Comparison of ENCODE assay signal across 16 cellular contexts in genomic region chr1:104467590-104467989, GRCh38.
A peak's percentile ranks its signal among the peaks of the same experiment; 100 is the strongest.
DNase-seq lines count a peak whose midpoint lies in the region; ATAC-seq, FAIRE-seq and TF ChIP-seq lines count a peak whose summit lies in the region.
"Had no signal": no experiment of that assay in that cellular context is flagged by ENCODE, and none has a peak within 500 bp of the region (broad histone marks: within the 10 kb centered on the region; RNA-seq: fewer than 3 reads in every experiment).

No MANE protein-coding gene starts in this region.

- in situ Hi-C loops in GM12878 (cut with MboI): no loop called here

- TF ChIP-seq CTCF in GM12878 (IDR thresholded peaks at IDR 0.05 in 2 of 3, conservative IDR thresholded peaks at IDR 0.05 in 1 of 3; ENCODE audit: control insufficient read depth in 2 of 3, extremely low read depth in 1 of 3, insufficient read depth in 1 of 3, low read depth in 3 of 3, low read length in 3 of 3) (no peak), PC-3 (conservative IDR thresholded peaks at IDR 0.05; ENCODE audit: low read depth, low read length) (no peak)

- RAD21 ChIA-PET in GM12878 (lab: Charles Lee; ENCODE audit: unreplicated experiment): no interaction called here

- POLR2A ChIA-PET in GM12878 (lab: Charles Lee): no interaction called here
- POLR2A ChIA-PET in PC-3 (lab: Charles Lee; ENCODE audit: unreplicated experiment): no interaction called here

- H3K79me2 ChIP-seq in GM12878 (ENCODE audit: control insufficient read depth, insufficient read depth, low read length) (no peaks in the 10 kb centered on the region), PC-3 (ENCODE audit: low read length) (no peaks in the 10 kb centered on the region)
- H3K79me2 ChIP-seq: parathyroid adenoma had no signal

- BruUV-seq in GM12878 (replicated peaks; lab: Mats Ljungman, UMichigan) (no TSS peak), PC-3 (replicated peaks; lab: Mats Ljungman, UMichigan) (no TSS peak)

- FAIRE-seq in GM12878 (lab: Jason Lieb, UNC): no peak

- SMC1A ChIA-PET in GM12878 (lab: Charles Lee; ENCODE audit: uncharacterized antibody, unreplicated experiment): no interaction called here

- no peak overlapping the region for H3K4me3 ChIP-seq in GM12878
- H3K4me3 ChIP-seq in PC-3 (ENCODE audit: low read length): no peak overlapping the region

- CTCF ChIA-PET in GM12878 (lab: Yijun Ruan, JAX) (no interaction called here), PC-3 (lab: Charles Lee) (no interaction called here)

- H3K27me3 ChIP-seq in GM12878 (replicated peaks in 1 of 2; ENCODE audit: control insufficient read depth in 2 of 2, insufficient read depth in 2 of 2, low read length in 1 of 2) (no peaks in the 10 kb centered on the region), PC-3 (ENCODE audit: low read length) (no peaks in the 10 kb centered on the region)

- H4K20me1 ChIP-seq in GM12878 (ENCODE audit: control insufficient read depth, insufficient read depth): no peaks in the 10 kb centered on the region
- H4K20me1 ChIP-seq in PC-3 (ENCODE audit: low read length): no peaks in the 10 kb centered on the region

- H3K4me2 ChIP-seq in GM12878 (ENCODE audit: control insufficient read depth, insufficient read depth): 0 out of 2 replicates have a peak overlapping the region, but pooled peaks have one; percentile 3
- no peak overlapping the region for H3K4me2 ChIP-seq in PC-3 (ENCODE audit: low read length)

- H3F3A ChIP-seq in PC-3 (ENCODE audit: low read length, unreplicated experiment): no peaks in the 10 kb centered on the region

- H3K36me3 ChIP-seq in GM12878 (ENCODE audit: control insufficient read depth in 2 of 2, insufficient read depth in 2 of 2, low read length in 1 of 2): no peaks in the 10 kb centered on the region
- no peaks in the 10 kb centered on the region for H3K36me3 ChIP-seq in PC-3 (ENCODE audit: low read depth, low read length)

- H3K9me3 ChIP-seq in GM12878 (replicated peaks; ENCODE audit: control insufficient read depth, insufficient read depth, low read length): peaks cover 2% of the 10 kb centered on the region; the same call in 1 of the 3 replicates
- H3K9me3 ChIP-seq in PC-3 (ENCODE audit: low read length): no peaks in the 10 kb centered on the region

- no peak for TF ChIP-seq EP300 in GM12878 (IDR thresholded peaks at IDR 0.05; ENCODE audit: borderline replicate concordance in 1 of 2, control insufficient read depth in 1 of 2, low read depth in 2 of 2, low read length in 2 of 2)

- H3K9me2 ChIP-seq in PC-3 (replicated peaks; ENCODE audit: low read length): no peaks in the 10 kb centered on the region

- H3K27ac ChIP-seq in GM12878 (ENCODE audit: control insufficient read depth, insufficient read depth) (no peak overlapping the region), PC-3 (ENCODE audit: low read length) (no peak overlapping the region)
- H3K27ac ChIP-seq: parathyroid adenoma had no signal

- TF ChIP-seq RAD21 in GM12878 (IDR thresholded peaks at IDR 0.05; ENCODE audit: insufficient read depth, low read depth, low read length): no peak

- 27% methylated on average over 5 of the region's 5 CpGs for WGBS in GM12878 (ENCODE audit: insufficient coverage, insufficient replicate concordance, low lambda C conversion rate, missing lambda C conversion rate)

- peak; percentile 63 for ATAC-seq in GM18907 (IDR thresholded peaks at IDR 0.05; ENCODE audit: unreplicated experiment)
- peak; percentile 51 for ATAC-seq in GM21723 (IDR thresholded peaks at IDR 0.05; ENCODE audit: unreplicated experiment)
- peak; percentile 51 for ATAC-seq in HG03457 (IDR thresholded peaks at IDR 0.05; ENCODE audit: unreplicated experiment)
- peak; percentile 77 for ATAC-seq in GM12878
- no peak for ATAC-seq in PC-3
- ATAC-seq: stimulated activated effector memory CD8-positive, alpha-beta T cell treated with anti-CD3 and anti-CD28 coated beads, Interleukin-12 subunit alpha, Interleukin-12 subunit beta, amount 100 ng/mL, for 72 hours had no signal

- peak; percentile 23 for DNase-seq in GM12878 (ENCODE audit: low read depth, low spot score)
- no peak for DNase-seq in putamen (ENCODE audit: low spot score)
- no peak for DNase-seq in PC-3
- DNase-seq in stimulated activated naive CD4-positive, alpha-beta T cell (lab: John Stamatoyannopoulos, UW): no peak
- DNase-seq: activated CD4-positive, alpha-beta T cell treated with anti-CD3 and anti-CD28 coated beads for 48 hours; activated naive CD4-positive, alpha-beta T cell treated with Interleukin-2 at 50 U/mL for 16 hours; CD4-positive, alpha-beta memory T cell; central memory CD4-positive, alpha-beta T cell; GOT3; NCI-H146; NK-92 treated with Interleukin-12 subunit alpha and Interleukin-12 subunit beta, amount 100 ng/mL, for 24 hours had no signal

- intact Hi-C loops in GM12878 (cut with micrococcal nuclease; ENCODE audit: unreplicated experiment): no loop called here
- intact Hi-C loops in PC-3 (cut with micrococcal nuclease): no loop called here

- no peak overlapping the region for H3K9ac ChIP-seq in GM12878 (ENCODE audit: control insufficient read depth, insufficient read depth, low read length)
- no peak overlapping the region for H3K9ac ChIP-seq in PC-3 (ENCODE audit: low read length)
- H3K9ac ChIP-seq: parathyroid adenoma had no signal

- H2AFZ ChIP-seq in GM12878 (ENCODE audit: control insufficient read depth, low read depth, low read length) (no peak overlapping the region), PC-3 (ENCODE audit: low read length) (no peak overlapping the region)
- H2AFZ ChIP-seq: parathyroid adenoma had no signal

- H3K4me1 ChIP-seq in GM12878 (ENCODE audit: control insufficient read depth, insufficient read depth, low read length) (no peaks in the 10 kb centered on the region), PC-3 (ENCODE audit: insufficient read depth, low read length) (no peaks in the 10 kb centered on the region)
- H3K4me1 ChIP-seq: parathyroid adenoma had no signal

- TF ChIP-seq POLR2A in GM12878 (IDR thresholded peaks at IDR 0.05; ENCODE audit: low read depth, low read length): no peak

TF ChIP-seq in GM12878, 131 proteins besides CTCF, POLR2A, EP300 and RAD21:
- 0 out of 2 replicates have a peak, but pooled peaks have one; percentile 24 for TF ChIP-seq JUNB (IDR thresholded peaks at IDR 0.05)
- no peak for TF ChIP-seq CHD1 (IDR thresholded peaks at IDR 0.05; ENCODE audit: low read depth, low read length)
- no peak for TF ChIP-seq IRF4 (IDR thresholded peaks at IDR 0.05; ENCODE audit: low read depth, low read length)
